12 cellular contexts compared by ENCODE assay signal in the genomic region with DNA sequence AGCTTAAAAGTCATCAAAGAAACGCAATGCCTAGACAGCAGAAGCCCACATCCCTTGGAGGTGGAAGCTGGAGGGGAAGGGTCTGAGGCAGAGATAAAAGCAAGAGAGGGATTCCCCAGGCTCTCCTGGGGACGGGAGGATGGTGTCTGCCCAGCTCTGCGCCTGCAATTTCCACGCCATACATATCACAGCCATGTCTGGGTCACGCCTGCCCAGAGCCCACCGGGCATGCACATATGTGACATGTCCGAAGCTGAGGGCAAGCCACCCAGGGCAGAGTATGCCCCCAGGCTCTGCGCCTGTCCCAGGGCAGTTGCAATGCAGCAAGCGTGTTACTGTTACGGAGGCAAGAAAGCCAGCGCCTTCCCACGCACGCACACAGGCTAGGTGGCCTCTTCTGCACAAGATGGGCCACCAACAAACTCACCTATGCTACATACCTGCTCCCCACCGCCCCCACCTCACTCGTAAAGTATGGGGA. TPM values are rescaled to one million over a fixed set of nuclear protein-coding genes. Genes with fewer than 3 reads are reported as not detected.
DNase-seq lines count a peak whose midpoint lies in the region; ATAC-seq and TF ChIP-seq lines count a peak whose summit lies in the region.
"Had no signal": no experiment of that assay in that cellular context is flagged by ENCODE, and none has a peak within 500 bp of the region (broad histone marks: within the 10 kb centered on the region; RNA-seq: fewer than 3 reads in every experiment).

No MANE protein-coding gene starts in this region.

- H3K27ac ChIP-seq in HUES48 (ENCODE audit: low read depth, low read length) (no peak overlapping the region), esophagus muscularis mucosa (replicated peaks in 1 of 4) (peak overlapping the region in 3 of 4 donors; percentile 66 to 73 (median 72)), stomach smooth muscle (ENCODE audit: low read length) (no peak overlapping the region)

- DNase-seq in esophagus muscularis mucosa (ENCODE audit: extremely low spot score) (no peak), mucosa of descending colon (peak in 2 of 3 donors; percentile 6 to 27), NCI-H187 treated with DMSO at 0.1 percent for 48 hours (lab: John Stamatoyannopoulos, UW) (no peak), NCI-H2171 (lab: John Stamatoyannopoulos, UW) (no peak), H4 (ENCODE audit: low spot score) (no peak), ureter (ENCODE audit: low spot score) (no peak)
- DNase-seq: dermis blood vessel endothelial cell; DMS 273 treated with DMSO at 0.1 percent for 48 hours; stimulated activated CD4-positive, alpha-beta T cell treated with anti-CD3 and anti-CD28 coated beads, Interleukin-4, amount 100 ng/mL, for 1 hour; T-helper 17 cell had no signal

- TF ChIP-seq POLR2A in esophagus muscularis mucosa (IDR thresholded peaks at IDR 0.05; ENCODE audit: low read depth): no peak

- H3K9ac ChIP-seq in HUES48 (ENCODE audit: low read depth, low read length) (peak overlapping the region; percentile 56; the same call in 1 of the 2 replicates), stomach smooth muscle (ENCODE audit: low read length in 2 of 2) (peak overlapping the region; percentile 46 to 58)

- peaks cover 15% of the 10 kb centered on the region for H3K27me3 ChIP-seq in HUES48 (ENCODE audit: control insufficient read depth, insufficient read depth, low read length)
- H3K27me3 ChIP-seq in esophagus muscularis mucosa: no peaks in the 10 kb centered on the region
- H3K27me3 ChIP-seq in stomach smooth muscle (ENCODE audit: control insufficient read depth in 1 of 2, insufficient read depth in 2 of 2, low read length in 2 of 2): no peaks in the 10 kb centered on the region

- peaks cover 30% of the 10 kb centered on the region for H3K36me3 ChIP-seq in HUES48 (ENCODE audit: control insufficient read depth, insufficient read depth, low read length)
- no peaks in the 10 kb centered on the region for H3K36me3 ChIP-seq in esophagus muscularis mucosa
- H3K36me3 ChIP-seq in mucosa of descending colon (ENCODE audit: low read depth): no peaks in the 10 kb centered on the region
- H3K36me3 ChIP-seq in stomach smooth muscle (ENCODE audit: control insufficient read depth in 2 of 2, insufficient read depth in 2 of 2, low read length in 2 of 2): no peaks in the 10 kb centered on the region

- ATAC-seq in mucosa of descending colon: peak; percentile 20
- ATAC-seq: T-helper 17 cell had no signal

- 16% methylated on average over 9 of the region's 15 CpGs for WGBS in esophagus muscularis mucosa

- intact Hi-C loops in esophagus muscularis mucosa (cut with DNase I): no loop called here
- intact Hi-C loops in mucosa of descending colon (cut with DNase I, micrococcal nuclease): no loop called here

- no peaks in the 10 kb centered on the region for H3K9me3 ChIP-seq in HUES48 (ENCODE audit: control insufficient read depth, insufficient read depth, low read length)
- H3K9me3 ChIP-seq in esophagus muscularis mucosa: no peaks in the 10 kb centered on the region
- no peaks in the 10 kb centered on the region for H3K9me3 ChIP-seq in mucosa of descending colon
- H3K9me3 ChIP-seq in stomach smooth muscle (ENCODE audit: control insufficient read depth in 2 of 2, low read length in 2 of 2): no peaks in the 10 kb centered on the region

- peaks cover 24% of the 10 kb centered on the region for H3K4me1 ChIP-seq in HUES48 (ENCODE audit: control insufficient read depth, insufficient read depth, low read length)
- peaks cover 0 to 9% (median 4%) of the 10 kb centered on the region in 4 donors for H3K4me1 ChIP-seq in esophagus muscularis mucosa
- no peaks in the 10 kb centered on the region for H3K4me1 ChIP-seq in mucosa of descending colon (ENCODE audit: low read depth)
- H3K4me1 ChIP-seq in stomach smooth muscle (ENCODE audit: control insufficient read depth, insufficient read depth, low read length): peaks cover 9% of the 10 kb centered on the region

- H3K4me3 ChIP-seq in HUES48 (ENCODE audit: low read depth, low read length) (peak overlapping the region; percentile 86), esophagus muscularis mucosa (peak overlapping the region; percentile 59 to 68 (median 61)), mucosa of descending colon (no peak overlapping the region), stomach smooth muscle (ENCODE audit: low read length in 2 of 2) (peak overlapping the region; percentile 78)

- no peak for TF ChIP-seq EP300 in esophagus muscularis mucosa (IDR thresholded peaks at IDR 0.05)

- TF ChIP-seq CTCF in esophagus muscularis mucosa (IDR thresholded peaks at IDR 0.05): no peak
- TF ChIP-seq CTCF in mucosa of descending colon (IDR thresholded peaks at IDR 0.05): no peak

RNA-seq across cellular contexts. Expression of a gene that starts 1.2 kb away (rescaled TPM):
- 10 to 100 TPM in 3 of 4 donors, 1 to 10 TPM in 1; 8.3 to 14.4 (median 11.3) TPM for total RNA-seq in esophagus muscularis mucosa
- 10 to 100 TPM in 1 of 3 donors, 1 to 10 TPM in 2; 2.3 to 12.8 (median 2.7) TPM for total RNA-seq in mucosa of descending colon
- total RNA-seq in H4 (2014; rRNA removed; shearing (Covaris generic)): 9.7 and 15.1 TPM in 2 replicates
- total RNA-seq in ureter: 19.8 TPM
- total RNA-seq: T-helper 17 cell had no signal

Comparison
In these comparisons a context has a peak if more than half of its experiments do, and no peak if none do; other contexts are left out.
1. H3K27ac ChIP-seq: peak in esophagus muscularis mucosa (3 of 4); none in HUES48 (single experiment) and stomach smooth muscle (single experiment).
2. DNase-seq: peak in mucosa of descending colon (2 of 3); none in esophagus muscularis mucosa (single experiment), NCI-H187 treated with DMSO at 0.1 percent for 48 hours (single experiment), NCI-H2171 (single experiment), H4 (single experiment) and ureter (single experiment).